In genomic region chr3:122903171-122903570, GRCh38 we compare ENCODE assay signal across 18 cellular contexts.
"Had no signal": no experiment of that assay in that cellular context is flagged by ENCODE, and none has a peak within 500 bp of the region (broad histone marks: within the 10 kb centered on the region; RNA-seq: fewer than 3 reads in every experiment).

No MANE protein-coding gene starts in this region.

- H3K79me2 ChIP-seq: parathyroid adenoma had no signal

- DNase-seq: activated CD4-positive, alpha-beta memory T cell treated with anti-CD3 and anti-CD28 coated beads for 36 hours; activated CD4-positive, alpha-beta T cell treated with anti-CD3 and anti-CD28 coated beads for 36 hours; activated effector memory CD4-positive, alpha-beta T cell treated with Interleukin-2 at 50 U/mL for 16 hours; activated naive CD4-positive, alpha-beta T cell treated with anti-CD3 and anti-CD28 coated beads, Interleukin-2, amount 50 U/mL, for 16 hours; activated T-cell treated with anti-CD3 and anti-CD28 coated beads, Interleukin-2, amount 50 U/mL, for 4 hours; cortex of kidney; gastrocnemius medialis; left ventricle myocardium superior; mucosa of descending colon; naive thymus-derived CD4-positive, alpha-beta T cell; stimulated activated CD4-positive, alpha-beta T cell treated with anti-CD3 and anti-CD28 coated beads, Interleukin-4, amount 100 ng/mL, for 24 hours; testis had no signal

- H3K27ac Mint-ChIP-seq: activated CD4-positive, alpha-beta memory T cell treated with anti-CD3 and anti-CD28 coated beads for 36 hours; activated CD4-positive, alpha-beta T cell treated with anti-CD3 and anti-CD28 coated beads for 36 hours; memory B cell; naive thymus-derived CD4-positive, alpha-beta T cell; stimulated activated memory B cell treated with anti-CD40 and anti-IgM and Interleukin-4, amounts not matched to agents 10 μg/mL and 1 μg/mL and 100 μg/mL, for 72 hours had no signal

- H3K4me3 ChIP-seq: ascending aorta, gastrocnemius medialis, mucosa of descending colon, testis, upper lobe of left lung had no signal

- H3K4me3 Mint-ChIP-seq: activated CD4-positive, alpha-beta memory T cell treated with anti-CD3 and anti-CD28 coated beads for 36 hours; activated CD4-positive, alpha-beta T cell treated with anti-CD3 and anti-CD28 coated beads for 36 hours; activated T-cell treated with anti-CD3 and anti-CD28 coated beads, Interleukin-2, amount 50 U/mL, for 4 hours; memory B cell; naive thymus-derived CD4-positive, alpha-beta T cell; stimulated activated memory B cell treated with anti-CD40 and anti-IgM and Interleukin-4, amounts not matched to agents 10 μg/mL and 1 μg/mL and 100 μg/mL, for 72 hours had no signal

- H3K9ac ChIP-seq: parathyroid adenoma had no signal

- H3K9me3 Mint-ChIP-seq: activated CD4-positive, alpha-beta memory T cell treated with anti-CD3 and anti-CD28 coated beads for 36 hours; memory B cell had no signal

- H3K36me3 Mint-ChIP-seq: memory B cell; stimulated activated memory B cell treated with anti-CD40 and anti-IgM and Interleukin-4, amounts not matched to agents 10 μg/mL and 1 μg/mL and 100 μg/mL, for 72 hours had no signal

- H3K27me3 ChIP-seq: ascending aorta, gastrocnemius medialis, testis, upper lobe of left lung had no signal

- H3K4me1 Mint-ChIP-seq: activated CD4-positive, alpha-beta T cell treated with anti-CD3 and anti-CD28 coated beads for 36 hours; memory B cell; stimulated activated memory B cell treated with anti-CD40 and anti-IgM and Interleukin-4, amounts not matched to agents 10 μg/mL and 1 μg/mL and 100 μg/mL, for 72 hours had no signal

- H3K27ac ChIP-seq: ascending aorta, gastrocnemius medialis, parathyroid adenoma, testis, upper lobe of left lung had no signal

- H3K36me3 ChIP-seq: ascending aorta, gastrocnemius medialis, upper lobe of left lung had no signal

- H3K27me3 Mint-ChIP-seq: memory B cell had no signal

- H3K9me3 ChIP-seq: gastrocnemius medialis, mucosa of descending colon, testis, upper lobe of left lung had no signal

- FAIRE-seq: TTC549 had no signal

- H2AFZ ChIP-seq: parathyroid adenoma had no signal

- H3K4me1 ChIP-seq: ascending aorta, gastrocnemius medialis, parathyroid adenoma, testis, upper lobe of left lung had no signal
